ENCODE assay signal across 21 cellular contexts in the genomic region with DNA sequence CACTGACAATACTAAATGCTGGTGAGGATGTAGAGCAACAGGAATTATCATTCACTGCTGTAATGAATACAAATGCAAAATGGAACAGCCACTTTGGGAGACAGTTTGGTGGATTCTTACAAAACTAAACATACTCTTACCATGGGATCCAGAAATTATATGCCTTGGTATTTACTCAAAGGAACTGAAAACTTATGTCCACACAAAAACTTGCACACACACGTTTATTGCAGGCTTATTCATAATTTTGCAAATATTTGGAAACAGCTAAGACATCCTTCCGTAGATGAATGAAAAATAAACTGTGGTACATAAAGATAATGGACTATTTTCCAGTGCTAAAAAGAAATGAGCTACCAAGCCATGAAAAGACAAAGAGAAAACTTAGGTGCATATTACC.
A peak's percentile ranks its signal among the peaks of the same experiment; 100 is the strongest.
DNase-seq lines count a peak whose midpoint lies in the region; ATAC-seq, FAIRE-seq and TF ChIP-seq lines count a peak whose summit lies in the region.
"Had no signal": no experiment of that assay in that cellular context is flagged by ENCODE, and none has a peak within 500 bp of the region (broad histone marks: within the 10 kb centered on the region; RNA-seq: fewer than 3 reads in every experiment).

No MANE protein-coding gene starts in this region.

- TF ChIP-seq RAD21 in HepG2 (CRISPR knock-in tag; IDR thresholded peaks at IDR 0.05): no peak

- H2AFZ ChIP-seq in HepG2 (ENCODE audit: low read length) (no peak overlapping the region), astrocyte (ENCODE audit: low read depth, low read length) (no peak overlapping the region), mesenchymal stem cell (ENCODE audit: low read depth, low read length) (no peak overlapping the region)

- H3K4ac ChIP-seq in mesenchymal stem cell (ENCODE audit: low read depth in 1 of 2, low read length in 2 of 2): no peak overlapping the region

- H3K4me3 ChIP-seq in HepG2 (replicated peaks in 1 of 3; ENCODE audit: insufficient read depth in 1 of 3, low read depth in 2 of 3, low read length in 3 of 3) (no peak overlapping the region), right lobe of liver (no peak overlapping the region), astrocyte (ENCODE audit: insufficient read depth, low read depth, low read length) (no peak overlapping the region), epithelial cell of esophagus (ENCODE audit: low read length) (no peak overlapping the region), mesenchymal stem cell (ENCODE audit: insufficient read depth in 1 of 2, low read depth in 1 of 2, low read length in 2 of 2) (no peak overlapping the region)
- H3K4me3 ChIP-seq: A549; BLaER1 treated with 17β-estradiol and CSF1 and Interleukin-3, amounts not matched to agents 10 nM and 100 nM had no signal

- H3K18ac ChIP-seq in mesenchymal stem cell (ENCODE audit: low read depth in 1 of 2, low read length in 2 of 2): no peak overlapping the region

- no peaks in the 10 kb centered on the region for H3K9me3 Mint-ChIP-seq in astrocyte (ENCODE audit: unreplicated experiment)
- H3K9me3 Mint-ChIP-seq: CD4-positive, alpha-beta T cell; CD8-positive, alpha-beta T cell had no signal

- H3K23ac ChIP-seq in mesenchymal stem cell (ENCODE audit: low read length in 2 of 2): no peak overlapping the region

- FAIRE-seq in HepG2 (lab: Jason Lieb, UNC) (no peak), astrocyte (lab: Jason Lieb, UNC) (peak; percentile 62)
- FAIRE-seq: A549, D721Med, G401.6, GM12891 had no signal

- no peaks in the 10 kb centered on the region for H3K27me3 Mint-ChIP-seq in astrocyte (ENCODE audit: low read depth, unreplicated experiment)
- H3K27me3 Mint-ChIP-seq: B cell; CD4-positive, alpha-beta T cell had no signal

- WGBS in HepG2 (ENCODE audit: low lambda C conversion rate): 44% methylated on average over 2 of the region's 2 CpGs
- WGBS in right lobe of liver (ENCODE audit: insufficient coverage, low coverage, low lambda C conversion rate, missing lambda C conversion rate): 82% methylated on average over 2 of the region's 2 CpGs
- no CpG with 5 or more reads among the region's 2 CpGs for WGBS in mesenchymal stem cell

- TF ChIP-seq POLR2A in HepG2 (IDR thresholded peaks at IDR 0.05; ENCODE audit: insufficient read depth in 1 of 2, low read depth in 2 of 2, low read length in 2 of 2) (no peak), right lobe of liver (IDR thresholded peaks at IDR 0.05) (no peak)

- TF ChIP-seq CTCF in HepG2 (CRISPR knock-in tag; IDR thresholded peaks at IDR 0.05) (no peak), right lobe of liver (IDR thresholded peaks at IDR 0.05) (no peak), astrocyte (IDR thresholded peaks at IDR 0.05; ENCODE audit: insufficient read depth, low read depth, low read length) (no peak), epithelial cell of esophagus (IDR thresholded peaks at IDR 0.05; ENCODE audit: insufficient read depth, low read depth, low read length, missing control alignments) (no peak)

- no peaks in the 10 kb centered on the region for H3K79me2 ChIP-seq in HepG2 (ENCODE audit: insufficient read depth, low read length)
- no peaks in the 10 kb centered on the region for H3K79me2 ChIP-seq in astrocyte (ENCODE audit: insufficient read depth, low read length)

- H3K4me3 Mint-ChIP-seq in astrocyte (ENCODE audit: unreplicated experiment): no peak overlapping the region
- H3K4me3 Mint-ChIP-seq: B cell; CD4-positive, alpha-beta T cell; CD8-positive, alpha-beta T cell had no signal

- no peak overlapping the region for H4K91ac ChIP-seq in mesenchymal stem cell (ENCODE audit: low read length)

- no peak overlapping the region for H2BK12ac ChIP-seq in mesenchymal stem cell (ENCODE audit: low read length in 2 of 2)

- H3K4me2 ChIP-seq in HepG2 (ENCODE audit: low read depth, low read length): no peak overlapping the region
- no peak overlapping the region for H3K4me2 ChIP-seq in astrocyte (ENCODE audit: low read length)
- H3K4me2 ChIP-seq in mesenchymal stem cell (ENCODE audit: low read length, poor library complexity, severe bottlenecking): no peak overlapping the region
- H3K4me2 ChIP-seq: A549; BLaER1 treated with 17β-estradiol and CSF1 and Interleukin-3, amounts not matched to agents 10 nM and 100 nM had no signal

- DNase-seq in HepG2 (ENCODE audit: low spot score) (no peak), right lobe of liver (no peak), astrocyte (ENCODE audit: low read depth) (no peak), epithelial cell of esophagus (ENCODE audit: low read depth) (peak; percentile 11), mesenchymal stem cell (no peak), pons (ENCODE audit: low spot score) (no peak)
- DNase-seq: AML-193; Caco-2; Calu3; CD4-positive, alpha-beta T cell; CD8-positive, alpha-beta T cell; DMS79 treated with DMSO at 0.1 percent for 48 hours; GF-D8 had no signal

- no peak overlapping the region for H2BK15ac ChIP-seq in mesenchymal stem cell (ENCODE audit: low read depth, poor library complexity, severe bottlenecking)

- H3K36me3 ChIP-seq in HepG2 (replicated peaks in 1 of 2; ENCODE audit: control insufficient read depth in 1 of 2, insufficient read depth in 2 of 2, low read length in 2 of 2) (no peaks in the 10 kb centered on the region), right lobe of liver (no peaks in the 10 kb centered on the region), astrocyte (ENCODE audit: insufficient read depth, low read length) (no peaks in the 10 kb centered on the region), mesenchymal stem cell (ENCODE audit: control insufficient read depth in 1 of 2, insufficient read depth in 2 of 2, low read depth in 1 of 2, low read length in 2 of 2) (no peaks in the 10 kb centered on the region)
- H3K36me3 ChIP-seq: BLaER1 treated with 17β-estradiol and CSF1 and Interleukin-3, amounts not matched to agents 10 nM and 100 nM had no signal

- no peaks in the 10 kb centered on the region for H3K79me1 ChIP-seq in mesenchymal stem cell (replicated peaks; ENCODE audit: low read length, poor library complexity, severe bottlenecking)

- TF ChIP-seq EP300 in HepG2 (IDR thresholded peaks at IDR 0.05; ENCODE audit: low read depth in 2 of 2, low read length in 2 of 2) (no peak), HepG2 (CRISPR knock-in tag; IDR thresholded peaks at IDR 0.05; ENCODE audit: borderline replicate concordance) (no peak)

- in situ Hi-C loops in HepG2 (cut with HindIII; ENCODE audit: extremely low pct_ligation_motif_present, low pct_unique_long_range_greater_than_20kb): no loop called here

- no peak overlapping the region for H3K14ac ChIP-seq in mesenchymal stem cell (ENCODE audit: low read length in 2 of 2)

- CTCF ChIA-PET in HepG2 (lab: Yijun Ruan, JAX; ENCODE audit: low intra/inter-chr PET ratio, low total read pairs): no interaction called here

- no peak overlapping the region for H2BK5ac ChIP-seq in mesenchymal stem cell (ENCODE audit: low read depth, low read length, poor library complexity, severe bottlenecking)

- no peaks in the 10 kb centered on the region for H3K9me3 ChIP-seq in HepG2 (ENCODE audit: low read length)
- H3K9me3 ChIP-seq in right lobe of liver: no peaks in the 10 kb centered on the region
- H3K9me3 ChIP-seq in astrocyte (ENCODE audit: insufficient read depth, low read depth, low read length): no peaks in the 10 kb centered on the region
- H3K9me3 ChIP-seq in mesenchymal stem cell (ENCODE audit: control insufficient read depth, low read length): no peaks in the 10 kb centered on the region
- H3K9me3 ChIP-seq: A549, Caco-2 had no signal

- no peaks in the 10 kb centered on the region for H3K4me1 ChIP-seq in HepG2 (ENCODE audit: insufficient read depth, low read length)
- no peaks in the 10 kb centered on the region for H3K4me1 ChIP-seq in right lobe of liver
- H3K4me1 ChIP-seq in astrocyte (ENCODE audit: insufficient read depth, low read length): no peaks in the 10 kb centered on the region
- H3K4me1 ChIP-seq in mesenchymal stem cell (ENCODE audit: control insufficient read depth, insufficient read depth, low read depth, low read length): no peaks in the 10 kb centered on the region
- H3K4me1 ChIP-seq: A549; BLaER1 treated with 17β-estradiol and CSF1 and Interleukin-3, amounts not matched to agents 10 nM and 100 nM; Caco-2 had no signal

- H2BK120ac ChIP-seq in mesenchymal stem cell (ENCODE audit: low read depth, low read length): no peak overlapping the region

- H3K4me1 Mint-ChIP-seq in astrocyte (ENCODE audit: low read depth, unreplicated experiment): peaks cover 15% of the 10 kb centered on the region
- H3K4me1 Mint-ChIP-seq: B cell had no signal

- H3K27ac Mint-ChIP-seq in astrocyte (ENCODE audit: unreplicated experiment): no peak overlapping the region
- H3K27ac Mint-ChIP-seq: B cell; CD4-positive, alpha-beta T cell; CD8-positive, alpha-beta T cell had no signal

- no peak for ATAC-seq in HepG2
- no peak for ATAC-seq in right lobe of liver
- ATAC-seq: A549; CD8-positive, alpha-beta T cell had no signal

- no TSS peak for BruUV-seq in HepG2 (replicated peaks; lab: Mats Ljungman, UMichigan)

- H4K8ac ChIP-seq in mesenchymal stem cell (ENCODE audit: low read length): no peak overlapping the region

- H3K9ac ChIP-seq in HepG2 (ENCODE audit: insufficient read depth, low read depth, low read length): no peak overlapping the region
- H3K9ac ChIP-seq in astrocyte (ENCODE audit: low read length): no peak overlapping the region
- no peak overlapping the region for H3K9ac ChIP-seq in mesenchymal stem cell (ENCODE audit: low read length)
- H3K9ac ChIP-seq: BLaER1 treated with 17β-estradiol and CSF1 and Interleukin-3, amounts not matched to agents 10 nM and 100 nM had no signal

- H3K27me3 ChIP-seq in HepG2 (ENCODE audit: control insufficient read depth in 1 of 2, insufficient read depth in 2 of 2, low read length in 2 of 2): no peaks in the 10 kb centered on the region
- no peaks in the 10 kb centered on the region for H3K27me3 ChIP-seq in right lobe of liver
- H3K27me3 ChIP-seq in astrocyte (ENCODE audit: insufficient read depth, low read length): no peaks in the 10 kb centered on the region
- no peaks in the 10 kb centered on the region for H3K27me3 ChIP-seq in mesenchymal stem cell (ENCODE audit: control insufficient read depth in 1 of 2, insufficient read depth in 1 of 2, low read length in 2 of 2)
- H3K27me3 ChIP-seq: BLaER1 treated with 17β-estradiol and CSF1 and Interleukin-3, amounts not matched to agents 10 nM and 100 nM had no signal

- peaks cover 2% of the 10 kb centered on the region for H3K36me3 Mint-ChIP-seq in astrocyte (ENCODE audit: low read depth, unreplicated experiment)

- POLR2A ChIA-PET in HepG2 (lab: Yijun Ruan, JAX): no interaction called here

- H4K20me1 ChIP-seq in HepG2 (ENCODE audit: insufficient read depth, low read length): no peaks in the 10 kb centered on the region
- no peaks in the 10 kb centered on the region for H4K20me1 ChIP-seq in astrocyte (ENCODE audit: insufficient read depth, low read length)
- H4K20me1 ChIP-seq: BLaER1 treated with 17β-estradiol and CSF1 and Interleukin-3, amounts not matched to agents 10 nM and 100 nM had no signal

- no peak overlapping the region for H3K27ac ChIP-seq in HepG2 (ENCODE audit: extremely low read length, insufficient read depth, low read length)
- H3K27ac ChIP-seq in right lobe of liver: no peak overlapping the region
- no peak overlapping the region for H3K27ac ChIP-seq in astrocyte (ENCODE audit: low read depth, low read length)
- H3K27ac ChIP-seq in mesenchymal stem cell (ENCODE audit: low read length, poor library complexity, severe bottlenecking): no peak overlapping the region
- H3K27ac ChIP-seq: 22Rv1; A549; BLaER1 treated with 17β-estradiol and CSF1 and Interleukin-3, amounts not matched to agents 10 nM and 100 nM; C4-2B had no signal

- intact Hi-C loops in HepG2 (cut with micrococcal nuclease; ENCODE audit: unreplicated experiment): no loop called here
- intact Hi-C loops in right lobe of liver (cut with DNase I): no loop called here

- no peak overlapping the region for H2AK5ac ChIP-seq in mesenchymal stem cell (ENCODE audit: low read length, severe bottlenecking)
